In genomic region chr1:8423134-8423701, GRCh38 we compare ENCODE assay signal across 8 cellular contexts.
DNase-seq lines count a peak whose midpoint lies in the region; FAIRE-seq and TF ChIP-seq lines count a peak whose summit lies in the region.

No MANE protein-coding gene starts in this region.

- peaks cover 46% of the 10 kb centered on the region for H3K36me3 ChIP-seq in OCI-LY1 (ENCODE audit: insufficient read depth, low read length)

- H3K27ac ChIP-seq in OCI-LY1 (ENCODE audit: low read depth, low read length, poor library complexity, severe bottlenecking) (peak overlapping the region; percentile 88), skin epidermis (peak overlapping the region; percentile 82 to 100 (median 97))

- peak overlapping the region; percentile 98 for H3K9ac ChIP-seq in OCI-LY1 (ENCODE audit: low read length)

- H3K4me3 ChIP-seq in GM12875 (ENCODE audit: low read depth, low read length): peak overlapping the region; percentile 76
- peak overlapping the region; percentile 86 for H3K4me3 ChIP-seq in OCI-LY1 (ENCODE audit: low read depth, low read length, poor library complexity, severe bottlenecking)
- peak overlapping the region; percentile 64 to 97 (median 82) for H3K4me3 ChIP-seq in skin epidermis

- no peaks in the 10 kb centered on the region for H3K27me3 ChIP-seq in OCI-LY1 (ENCODE audit: insufficient read depth, low read length)

- DNase-seq in activated naive CD4-positive, alpha-beta T cell treated with Interleukin-2 at 50 U/mL for 16 hours: peak; percentile 54
- DNase-seq in hepatic stellate cell (ENCODE audit: low spot score) (peak; percentile 52), D721Med (ENCODE audit: insufficient read length, low spot score) (no peak), NCI-H2081 (lab: John Stamatoyannopoulos, UW) (no peak), kidney tubule cell (ENCODE audit: low spot score) (no peak)

- FAIRE-seq in D721Med (lab: Jason Lieb, UNC): no peak

- TF ChIP-seq CTCF in GM12875 (IDR thresholded peaks at IDR 0.05; ENCODE audit: borderline replicate concordance, insufficient read depth, low read depth, low read length) (no peak), OCI-LY1 (IDR thresholded peaks at IDR 0.05; ENCODE audit: low read length) (no peak), D721Med (IDR thresholded peaks at IDR 0.05; ENCODE audit: insufficient read depth, missing control alignments) (no peak)

- peaks cover 52% of the 10 kb centered on the region for H3K79me2 ChIP-seq in OCI-LY1 (ENCODE audit: insufficient read depth, low read length)

- H3K9me2 ChIP-seq in OCI-LY1 (ENCODE audit: low read depth, low read length): no peaks in the 10 kb centered on the region

- 0 out of 2 replicates have a peak, but pooled peaks cover 9% of the 10 kb centered on the region for H3F3A ChIP-seq in OCI-LY1 (ENCODE audit: insufficient read depth, low read length)

- no peaks in the 10 kb centered on the region for H3K9me3 ChIP-seq in OCI-LY1 (ENCODE audit: low read length)

- no peak overlapping the region for H2AFZ ChIP-seq in OCI-LY1 (ENCODE audit: low read length)

- H4K20me1 ChIP-seq in OCI-LY1 (ENCODE audit: insufficient read depth, low read length): no peaks in the 10 kb centered on the region

- H3K4me2 ChIP-seq in OCI-LY1 (ENCODE audit: low read length): peak overlapping the region; percentile 97

- H3K4me1 ChIP-seq in OCI-LY1 (ENCODE audit: insufficient read depth, low read length, severe bottlenecking): peaks cover 72% of the 10 kb centered on the region

Comparison
In these comparisons a context has a peak if more than half of its experiments do, and no peak if none do; other contexts are left out.
1. DNase-seq: peak in activated naive CD4-positive, alpha-beta T cell treated with Interleukin-2 at 50 U/mL for 16 hours (single experiment) and hepatic stellate cell (single experiment); none in D721Med (single experiment), NCI-H2081 (0 of 2) and kidney tubule cell (single experiment).
2. Peak in every context shown above with its lines, with median percentiles within 50 percentile points of each other: H3K4me3 ChIP-seq.